8 cellular contexts compared by ENCODE assay signal in genomic region chr17:45584092-45585036, GRCh38.
A peak's percentile ranks its signal among the peaks of the same experiment; 100 is the strongest.
DNase-seq lines count a peak whose midpoint lies in the region; ATAC-seq, FAIRE-seq and TF ChIP-seq lines count a peak whose summit lies in the region.

No MANE protein-coding gene starts in this region.

- H3K27me3 Mint-ChIP-seq in activated CD4-positive, alpha-beta memory T cell treated with anti-CD3 and anti-CD28 coated beads, Interleukin-2, amount 10 ng/mL, durations not matched to agents 7 days and 5 days: peaks cover 4% of the 10 kb centered on the region

- H3K27ac Mint-ChIP-seq in activated CD4-positive, alpha-beta memory T cell treated with anti-CD3 and anti-CD28 coated beads, Interleukin-2, amount 10 ng/mL, durations not matched to agents 7 days and 5 days: peak overlapping the region; percentile 90

- peak; percentile 90 for FAIRE-seq in endothelial cell of umbilical vein (lab: Jason Lieb, UNC)

- dilution Hi-C loops in endothelial cell of umbilical vein (cut with MboI; ENCODE audit: extremely low pct_ligation_motif_present, low sequenced_read_pairs): no loop called here

- TF ChIP-seq CTCF in HL-60 (IDR thresholded peaks at IDR 0.05; ENCODE audit: insufficient read depth, low read length) (no peak), endothelial cell of umbilical vein (IDR thresholded peaks at IDR 0.05; ENCODE audit: extremely low read depth in 1 of 2, insufficient read depth in 1 of 2, low read depth in 1 of 2, low read length in 2 of 2) (no peak)

- H3K9me3 Mint-ChIP-seq in activated CD4-positive, alpha-beta memory T cell treated with anti-CD3 and anti-CD28 coated beads, Interleukin-2, amount 10 ng/mL, durations not matched to agents 7 days and 5 days: no peaks in the 10 kb centered on the region

- no peaks in the 10 kb centered on the region for H3K27me3 ChIP-seq in HL-60 (ENCODE audit: insufficient read depth, poor library complexity, severe bottlenecking)
- no peaks in the 10 kb centered on the region for H3K27me3 ChIP-seq in endothelial cell of umbilical vein (ENCODE audit: control insufficient read depth in 2 of 2, insufficient read depth in 2 of 2, low read length in 2 of 2)
- no peaks in the 10 kb centered on the region for H3K27me3 ChIP-seq in mucosa of rectum (ENCODE audit: control insufficient read depth in 2 of 2, insufficient read depth in 2 of 2, low read length in 2 of 2)

- ATAC-seq in GM19467 (IDR thresholded peaks at IDR 0.05; ENCODE audit: unreplicated experiment): peak; percentile 60

- peak overlapping the region; percentile 84 for H2AFZ ChIP-seq in endothelial cell of umbilical vein (ENCODE audit: low read depth, low read length)

- H3K4me2 ChIP-seq in endothelial cell of umbilical vein (ENCODE audit: insufficient read depth, low read length): peak overlapping the region; percentile 92

- H3K4me1 Mint-ChIP-seq in activated CD4-positive, alpha-beta memory T cell treated with anti-CD3 and anti-CD28 coated beads, Interleukin-2, amount 10 ng/mL, durations not matched to agents 7 days and 5 days: peaks cover 38% of the 10 kb centered on the region

- peaks cover 35% of the 10 kb centered on the region for H3K36me3 Mint-ChIP-seq in activated CD4-positive, alpha-beta memory T cell treated with anti-CD3 and anti-CD28 coated beads, Interleukin-2, amount 10 ng/mL, durations not matched to agents 7 days and 5 days (ENCODE audit: low read depth)

- H3K36me3 ChIP-seq in endothelial cell of umbilical vein (ENCODE audit: control insufficient read depth in 2 of 2, extremely low read depth in 1 of 2, insufficient read depth in 2 of 2, low read length in 2 of 2) (peaks cover 0 to 6% of the 10 kb centered on the region in 2 experiments), mucosa of rectum (ENCODE audit: control insufficient read depth in 2 of 2, insufficient read depth in 2 of 2, low read length in 2 of 2) (peaks cover 0 to 4% of the 10 kb centered on the region in 2 donors)

- peaks cover 47% of the 10 kb centered on the region for H3K79me2 ChIP-seq in endothelial cell of umbilical vein (ENCODE audit: control insufficient read depth, insufficient read depth, low read length)

- H3K9me3 ChIP-seq in endothelial cell of umbilical vein (replicated peaks; ENCODE audit: control insufficient read depth, insufficient read depth, low read length) (no peaks in the 10 kb centered on the region), mucosa of rectum (ENCODE audit: control insufficient read depth in 2 of 2, low read length in 2 of 2) (no peaks in the 10 kb centered on the region)

- H3K27ac ChIP-seq in HL-60 (replicated peaks) (peak overlapping the region; percentile 86), endothelial cell of umbilical vein (ENCODE audit: insufficient read depth, low read depth, low read length) (peak overlapping the region; percentile 39), mucosa of rectum (ENCODE audit: low read depth in 2 of 2, low read length in 2 of 2) (peak overlapping the region; percentile 86 to 99)

- H4K20me1 ChIP-seq in endothelial cell of umbilical vein (replicated peaks; ENCODE audit: control insufficient read depth, extremely low read depth, insufficient read depth, low read length): peaks cover 2% of the 10 kb centered on the region

- peak; percentile 70 for DNase-seq in AG20443 (ENCODE audit: low spot score)
- DNase-seq in HL-60 (ENCODE audit: low read depth in 1 of 2, low spot score in 1 of 2): peak; percentile 61 to 72
- DNase-seq in activated CD4-positive, alpha-beta memory T cell treated with anti-CD3 and anti-CD28 coated beads, Interleukin-2, amount 10 ng/mL, durations not matched to agents 7 days and 5 days: peak; percentile 73
- DNase-seq in endothelial cell of umbilical vein (ENCODE audit: low read depth, low spot score): peak; percentile 60
- peak; percentile 36 to 64 for DNase-seq in stimulated activated CD8-positive, alpha-beta memory T cell treated with anti-CD3 and anti-CD28 coated beads, Interleukin-7, amount 100 ng/mL, for 4 hours (ENCODE audit: low read depth in 2 of 2)
- DNase-seq in DMS 273 treated with DMSO at 0.1 percent for 48 hours (lab: John Stamatoyannopoulos, UW): no peak

- peak; percentile 32 for TF ChIP-seq POLR2A in endothelial cell of umbilical vein (IDR thresholded peaks at IDR 0.05; ENCODE audit: low read depth, low read length)

- H3K4me3 ChIP-seq in HL-60 (replicated peaks; ENCODE audit: insufficient read depth, low read length) (peak overlapping the region; percentile 80), endothelial cell of umbilical vein (replicated peaks in 1 of 3; ENCODE audit: insufficient read depth in 1 of 3, low read depth in 1 of 3, low read length in 3 of 3) (peak overlapping the region; percentile 25 to 87 (median 71)), mucosa of rectum (ENCODE audit: low read length in 2 of 2) (peak overlapping the region; percentile 90 to 100)

- H3K4me1 ChIP-seq in endothelial cell of umbilical vein (ENCODE audit: control insufficient read depth, extremely low read depth, insufficient read depth, low read length) (peaks cover 12% of the 10 kb centered on the region), mucosa of rectum (ENCODE audit: control insufficient read depth in 2 of 2, insufficient read depth in 2 of 2, low read length in 2 of 2) (peaks cover 18 to 28% of the 10 kb centered on the region in 2 donors)

- H3K9ac ChIP-seq in endothelial cell of umbilical vein (replicated peaks; ENCODE audit: extremely low read depth, insufficient read depth, low read length) (peak overlapping the region; percentile 98), mucosa of rectum (ENCODE audit: low read depth in 1 of 2, low read length in 2 of 2) (peak overlapping the region; percentile 72 to 100)

- intact Hi-C loops in endothelial cell of umbilical vein (cut with micrococcal nuclease): no loop called here

- no TSS peak for BruUV-seq in endothelial cell of umbilical vein (replicated peaks; lab: Mats Ljungman, UMichigan)

- H3K4me3 Mint-ChIP-seq in activated CD4-positive, alpha-beta memory T cell treated with anti-CD3 and anti-CD28 coated beads, Interleukin-2, amount 10 ng/mL, durations not matched to agents 7 days and 5 days: peak overlapping the region; percentile 96

- POLR2A ChIA-PET in activated CD4-positive, alpha-beta memory T cell treated with anti-CD3 and anti-CD28 coated beads, Interleukin-2, amount 10 ng/mL, durations not matched to agents 7 days and 5 days (lab: Charles Lee): interaction anchor here (1.6 to 1.7 kb wide), 2 partner anchors 153 to 609 kb away, joined by 5 read pairs; partner anchors contain the start of gene KANSL1
- POLR2A ChIA-PET in endothelial cell of umbilical vein (lab: Charles Lee): no interaction called here

- CTCF ChIA-PET in activated CD4-positive, alpha-beta memory T cell treated with anti-CD3 and anti-CD28 coated beads, Interleukin-2, amount 10 ng/mL, durations not matched to agents 7 days and 5 days (lab: Charles Lee): interaction anchor here (0.6 kb wide), 1 partner anchor 708 kb away, joined by 3 read pairs; no protein-coding TSS in a partner anchor
- CTCF ChIA-PET in endothelial cell of umbilical vein (lab: Charles Lee): no interaction called here

- no peaks in the 10 kb centered on the region for H3K9me1 ChIP-seq in endothelial cell of umbilical vein (replicated peaks; ENCODE audit: control insufficient read depth, extremely low read depth, insufficient read depth, low read length)

TF ChIP-seq in endothelial cell of umbilical vein, 7 proteins besides CTCF, POLR2A, EP300 and RAD21:
- TF ChIP-seq POLR2AphosphoS5 (IDR thresholded peaks at IDR 0.05; ENCODE audit: insufficient read depth, low read depth, low read length) (peak; percentile 46), JUN (IDR thresholded peaks at IDR 0.05; ENCODE audit: borderline replicate concordance, insufficient read depth, insufficient read length, low read depth) (no peak), MYC (IDR thresholded peaks at IDR 0.05; ENCODE audit: low read depth, low read length) (peak; percentile 28)
TF ChIP-seq in endothelial cell of umbilical vein: peak in this region for 2.

Comparison
In these comparisons a context has a peak if more than half of its experiments do, and no peak if none do; other contexts are left out.
1. H3K27ac ChIP-seq: peak in every context shown above with its lines; median percentile 92 in mucosa of rectum; 86 in HL-60; 39 in endothelial cell of umbilical vein.